32 cellular contexts compared by ENCODE assay signal in genomic region chr1:78577257-78578100, GRCh38. TPM values are rescaled to one million over a fixed set of nuclear protein-coding genes. Genes with fewer than 3 reads are reported as not detected.
DNase-seq lines count a peak whose midpoint lies in the region; ATAC-seq and TF ChIP-seq lines count a peak whose summit lies in the region.
"Had no signal": no experiment of that assay in that cellular context is flagged by ENCODE, and none has a peak within 500 bp of the region (broad histone marks: within the 10 kb centered on the region; RNA-seq: fewer than 3 reads in every experiment).

No MANE protein-coding gene starts in this region.

- H3K36me3 ChIP-seq in ACC112 (ENCODE audit: insufficient read depth, low read length) (no peaks in the 10 kb centered on the region), gastroesophageal sphincter (no peaks in the 10 kb centered on the region)
- H3K36me3 ChIP-seq: adrenal gland, colonic mucosa, neutrophil, vagina had no signal

- H3K9me3 ChIP-seq in gastroesophageal sphincter, result no peaks in the 10 kb centered on the region
- H3K9me3 ChIP-seq: A549, adrenal gland, colonic mucosa, neutrophil, vagina had no signal

- H3K9me3 Mint-ChIP-seq in activated naive CD4-positive, alpha-beta T cell treated with anti-CD3 and anti-CD28 coated beads, Interleukin-2, amount 50 U/mL, for 72 hours, result no peaks in the 10 kb centered on the region
- H3K9me3 Mint-ChIP-seq in activated T-cell treated with anti-CD3 and anti-CD28 coated beads, Interleukin-2, amount 50 U/mL, for 4 hours, result no peaks in the 10 kb centered on the region
- H3K9me3 Mint-ChIP-seq: stimulated activated naive CD8-positive, alpha-beta T cell treated with anti-CD3 and anti-CD28 coated beads, Interleukin-15, Interleukin-2, amounts not matched to agents 100 ng/mL and 50 ng/mL, for 24 hours had no signal

- peak overlapping the region; percentile 36 for H2AFZ ChIP-seq in ACC112 (ENCODE audit: low read length, unreplicated experiment)

- H3K4me1 ChIP-seq in ACC112 (ENCODE audit: control insufficient read depth, insufficient read depth, low read length, unreplicated experiment) (no peaks in the 10 kb centered on the region), gastroesophageal sphincter (no peaks in the 10 kb centered on the region)
- H3K4me1 ChIP-seq: A549, adrenal gland, colonic mucosa, vagina had no signal

- no peak overlapping the region for H3K27ac ChIP-seq in ACC112 (ENCODE audit: low read depth, low read length)
- H3K27ac ChIP-seq in gastroesophageal sphincter, result no peak overlapping the region
- H3K27ac ChIP-seq: A549, adrenal gland, colonic mucosa, neutrophil, vagina had no signal

- no peaks in the 10 kb centered on the region for H3K27me3 Mint-ChIP-seq in activated T-cell treated with anti-CD3 and anti-CD28 coated beads, Interleukin-2, amount 50 U/mL, for 4 hours (ENCODE audit: low read depth)
- H3K27me3 Mint-ChIP-seq: IgD-negative memory B cell; naive B cell; progenitor cell of endocrine pancreas; stimulated activated naive CD8-positive, alpha-beta T cell treated with anti-CD3 and anti-CD28 coated beads, Interleukin-15, Interleukin-2, amounts not matched to agents 100 ng/mL and 50 ng/mL, for 24 hours had no signal

- no peak overlapping the region for H3K27ac Mint-ChIP-seq in activated naive CD4-positive, alpha-beta T cell treated with anti-CD3 and anti-CD28 coated beads, Interleukin-2, amount 50 U/mL, for 72 hours
- H3K27ac Mint-ChIP-seq: CD14-positive monocyte; IgD-negative memory B cell; naive B cell; progenitor cell of endocrine pancreas; stimulated activated naive CD8-positive, alpha-beta T cell treated with anti-CD3 and anti-CD28 coated beads, Interleukin-15, Interleukin-2, amounts not matched to agents 100 ng/mL and 50 ng/mL, for 24 hours had no signal

- no peak for TF ChIP-seq POLR2A in gastroesophageal sphincter (IDR thresholded peaks at IDR 0.05)

- H3K36me3 Mint-ChIP-seq in activated naive CD4-positive, alpha-beta T cell treated with anti-CD3 and anti-CD28 coated beads, Interleukin-2, amount 50 U/mL, for 72 hours, result no peaks in the 10 kb centered on the region
- no peaks in the 10 kb centered on the region for H3K36me3 Mint-ChIP-seq in activated T-cell treated with anti-CD3 and anti-CD28 coated beads, Interleukin-2, amount 50 U/mL, for 4 hours (ENCODE audit: insufficient read depth)
- H3K36me3 Mint-ChIP-seq: CD14-positive monocyte, IgD-negative memory B cell, naive B cell had no signal

- H3K4me1 Mint-ChIP-seq in activated T-cell treated with anti-CD3 and anti-CD28 coated beads, Interleukin-2, amount 50 U/mL, for 4 hours (ENCODE audit: low read depth), result no peaks in the 10 kb centered on the region
- H3K4me1 Mint-ChIP-seq: CD14-positive monocyte, IgD-negative memory B cell, naive B cell had no signal

- no peak overlapping the region for H3K4me3 Mint-ChIP-seq in activated T-cell treated with anti-CD3 and anti-CD28 coated beads, Interleukin-2, amount 50 U/mL, for 4 hours
- H3K4me3 Mint-ChIP-seq: CD14-positive monocyte; IgD-negative memory B cell; stimulated activated naive CD8-positive, alpha-beta T cell treated with anti-CD3 and anti-CD28 coated beads, Interleukin-15, Interleukin-2, amounts not matched to agents 100 ng/mL and 50 ng/mL, for 24 hours had no signal

- H3K27me3 ChIP-seq in ACC112 (ENCODE audit: insufficient read depth, low read length) (no peaks in the 10 kb centered on the region), gastroesophageal sphincter (no peaks in the 10 kb centered on the region)
- H3K27me3 ChIP-seq: adrenal gland, colonic mucosa, neutrophil, vagina had no signal

- no peak for TF ChIP-seq EP300 in gastroesophageal sphincter (IDR thresholded peaks at IDR 0.05)

- no peaks in the 10 kb centered on the region for H3K79me2 ChIP-seq in ACC112 (ENCODE audit: control insufficient read depth, insufficient read depth, low read length, unreplicated experiment)

- no peak for ATAC-seq in activated naive CD4-positive, alpha-beta T cell treated with anti-CD3 and anti-CD28 coated beads, Interleukin-2, amount 50 U/mL, for 72 hours
- ATAC-seq in activated T-cell treated with anti-CD3 and anti-CD28 coated beads, Interleukin-2, amount 50 U/mL, for 4 hours, result no peak
- ATAC-seq in gastroesophageal sphincter, result no peak
- ATAC-seq: A549, GM12878, left lobe of liver, Panc1 had no signal

- DNase-seq in GM04504 (ENCODE audit: low read depth) (peak; percentile 40), amniotic epithelial cell (ENCODE audit: low read depth) (peak; percentile 17), left kidney (ENCODE audit: low read depth, low spot score) (peak; percentile 4), C1 segment of cervical spinal cord (lab: John Stamatoyannopoulos, UW) (no peak)
- no peak for DNase-seq in activated naive CD4-positive, alpha-beta T cell treated with anti-CD3 and anti-CD28 coated beads, Interleukin-2, amount 50 U/mL, for 72 hours (ENCODE audit: low spot score in 2 of 2)
- DNase-seq in activated T-cell treated with anti-CD3 and anti-CD28 coated beads, Interleukin-2, amount 50 U/mL, for 4 hours, result no peak
- DNase-seq: activated CD4-positive, alpha-beta T cell treated with anti-CD3 and anti-CD28 coated beads, Interleukin-2, amount 50 U/mL, for 4 hours; activated naive CD4-positive, alpha-beta T cell treated with Interleukin-2 at 50 U/mL for 16 hours; adrenal gland; Calu3; colonic mucosa; DND-41; effector memory CD4-positive, alpha-beta T cell; naive B cell; NCI-H1092 treated with DMSO at 0.1 percent for 48 hours; NCI-H187; NCI-H526; SHP77 treated with DMSO at 0.1 percent for 48 hours had no signal

- H3K4me3 ChIP-seq in ACC112 (ENCODE audit: low read depth, low read length), result no peak overlapping the region
- H3K4me3 ChIP-seq in gastroesophageal sphincter, result no peak overlapping the region
- H3K4me3 ChIP-seq: A549, adrenal gland, colonic mucosa, GM12878, vagina had no signal

- peak in 1 of 4 experiments; percentile 23 for TF ChIP-seq CTCF in gastroesophageal sphincter (IDR thresholded peaks at IDR 0.05)

- 40 to 50% methylated on average over 9 of the region's 9 CpGs for WGBS in gastroesophageal sphincter (ENCODE audit: low coverage in 1 of 2), 2 donors

RNA-seq across cellular contexts. Expression of gene IFI44L, which starts 42.8 kb away (rescaled TPM):
- 100 to 1,000 TPM in 1 of 2 donors, 1 to 10 TPM in 1; 8.4 to 120 TPM for total RNA-seq in activated naive CD4-positive, alpha-beta T cell treated with anti-CD3 and anti-CD28 coated beads, Interleukin-2, amount 50 U/mL, for 72 hours
- total RNA-seq in activated T-cell treated with anti-CD3 and anti-CD28 coated beads, Interleukin-2, amount 50 U/mL, for 4 hours, result 1 to 10 TPM; 2.2 to 7.5 (median 2.7) TPM
- total RNA-seq in gastroesophageal sphincter, result 10 to 100 TPM in 2 of 4 donors, 1 to 10 TPM in 2; 4.2 to 24.1 (median 9.4) TPM
- total RNA-seq: bronchial epithelial cell, H1, progenitor cell of endocrine pancreas had no signal

Comparison
In these comparisons a context has a peak if more than half of its experiments do, and no peak if none do; other contexts are left out.
1. DNase-seq: peak in GM04504 (single experiment), amniotic epithelial cell (single experiment) and left kidney (single experiment); none in activated naive CD4-positive, alpha-beta T cell treated with anti-CD3 and anti-CD28 coated beads, Interleukin-2, amount 50 U/mL, for 72 hours (0 of 2), activated T-cell treated with anti-CD3 and anti-CD28 coated beads, Interleukin-2, amount 50 U/mL, for 4 hours (single experiment) and C1 segment of cervical spinal cord (0 of 14).